ENCODE assay signal across 8 cellular contexts in genomic region chr14:104926619-104927431, GRCh38. TPM values are rescaled to one million over a fixed set of nuclear protein-coding genes. Genes with fewer than 3 reads are reported as not detected.
DNase-seq lines count a peak whose midpoint lies in the region; ATAC-seq lines count a peak whose summit lies in the region.

No MANE protein-coding gene starts in this region.

- no peak for DNase-seq in NCI-H345 treated with DMSO at 0.1 percent for 48 hours (lab: John Stamatoyannopoulos, UW; ENCODE audit: unreplicated experiment)
- no peak for DNase-seq in UCSD-AML1 (lab: John Stamatoyannopoulos, UW; ENCODE audit: unreplicated experiment)
- DNase-seq in stimulated activated naive CD4-positive, alpha-beta T cell (lab: John Stamatoyannopoulos, UW), result no peak
- no peak for DNase-seq in NCI-H1436 (lab: John Stamatoyannopoulos, UW)

- ATAC-seq in GM18498 (IDR thresholded peaks at IDR 0.05; ENCODE audit: unreplicated experiment), result peak; percentile 81
- peak; percentile 83 for ATAC-seq in GM21576 (IDR thresholded peaks at IDR 0.05; ENCODE audit: unreplicated experiment)
- peak; percentile 70 for ATAC-seq in HG03565 (IDR thresholded peaks at IDR 0.05; ENCODE audit: unreplicated experiment)
- peak; percentile 12 for ATAC-seq in esophagus mucosa

RNA-seq across cellular contexts. Expression of gene PLD4, which starts 2.1 kb away (rescaled TPM):
- 0.80 TPM for total RNA-seq in esophagus mucosa

RNA-seq across cellular contexts. Expression of gene AHNAK2, which starts 51.3 kb away (rescaled TPM):
- total RNA-seq in esophagus mucosa, result 184 TPM

RNA-seq across cellular contexts. Expression of gene CLBA1, which starts 58.8 kb away (rescaled TPM):
- total RNA-seq in esophagus mucosa, result 8.2 TPM

Comparison
In these comparisons a context has a peak if more than half of its experiments do, and no peak if none do; other contexts are left out.
1. ATAC-seq: peak in every context shown above with its lines; median percentile 83 in GM21576; 81 in GM18498; 70 in HG03565; 12 in esophagus mucosa.